20 cellular contexts compared by ENCODE assay signal in genomic region chr16:78353610-78354009, GRCh38.
A peak's percentile ranks its signal among the peaks of the same experiment; 100 is the strongest.
DNase-seq lines count a peak whose midpoint lies in the region; ATAC-seq, FAIRE-seq and TF ChIP-seq lines count a peak whose summit lies in the region.
"Had no signal": no experiment of that assay in that cellular context is flagged by ENCODE, and none has a peak within 500 bp of the region (broad histone marks: within the 10 kb centered on the region; RNA-seq: fewer than 3 reads in every experiment).

No MANE protein-coding gene starts in this region.

- no peaks in the 10 kb centered on the region for H3K4me1 ChIP-seq in H1 (replicated peaks in 1 of 4; ENCODE audit: control insufficient read depth in 3 of 4, insufficient read depth in 4 of 4, low read length in 3 of 4)
- peaks cover 5% of the 10 kb centered on the region for H3K4me1 ChIP-seq in parathyroid adenoma

- H3K27me3 ChIP-seq in H1 (replicated peaks in 1 of 4; ENCODE audit: control insufficient read depth in 3 of 4, extremely low read depth in 1 of 4, insufficient read depth in 3 of 4, low read length in 3 of 4): no peaks in the 10 kb centered on the region
- H3K27me3 ChIP-seq in parathyroid adenoma (ENCODE audit: control insufficient read depth, insufficient read depth, low read length): no peaks in the 10 kb centered on the region

- no peaks in the 10 kb centered on the region for H3K36me3 ChIP-seq in H1 (ENCODE audit: control insufficient read depth in 2 of 4, insufficient read depth in 4 of 4, low read length in 3 of 4)
- no peaks in the 10 kb centered on the region for H3K36me3 ChIP-seq in parathyroid adenoma (ENCODE audit: control insufficient read depth, insufficient read depth, low read length)

- H3K4me2 ChIP-seq in H1 (ENCODE audit: insufficient read depth in 1 of 2, low read depth in 2 of 2, low read length in 2 of 2): no peak overlapping the region
- peak overlapping the region; percentile 42 for H3K4me2 ChIP-seq in parathyroid adenoma (ENCODE audit: low read length)

- no peak for TF ChIP-seq EP300 in H1 (IDR thresholded peaks at IDR 0.05; ENCODE audit: borderline replicate concordance in 1 of 2, low read depth in 2 of 2, low read length in 2 of 2)

- H4K8ac ChIP-seq in H1 (ENCODE audit: extremely low read depth, insufficient read depth, low read length): no peak overlapping the region

- H2BK120ac ChIP-seq in H1 (replicated peaks; ENCODE audit: low read depth, low read length): no peak overlapping the region

- H3K79me2 ChIP-seq in H1 (ENCODE audit: control insufficient read depth in 1 of 2, insufficient read depth in 2 of 2, low read length in 2 of 2) (no peaks in the 10 kb centered on the region), parathyroid adenoma (no peaks in the 10 kb centered on the region)

- no peak for TF ChIP-seq POLR2A in H1 (IDR thresholded peaks at IDR 0.05; ENCODE audit: control extremely low read depth in 1 of 2, low read depth in 2 of 2, low read length in 2 of 2)

- H4K91ac ChIP-seq in H1 (replicated peaks; ENCODE audit: insufficient read length, low read length): no peak overlapping the region

- H3K9me3 ChIP-seq in H1 (ENCODE audit: insufficient read depth in 2 of 2, low read depth in 1 of 2, low read length in 1 of 2): no peaks in the 10 kb centered on the region
- H3K9me3 ChIP-seq in parathyroid adenoma (ENCODE audit: control insufficient read depth, low read length): no peaks in the 10 kb centered on the region

- H3K4me3 ChIP-seq in H1 (ENCODE audit: extremely low read depth in 1 of 4, insufficient read depth in 2 of 4, low read depth in 3 of 4, low read length in 4 of 4) (no peak overlapping the region), parathyroid adenoma (ENCODE audit: low read depth, low read length) (no peak overlapping the region)
- H3K4me3 ChIP-seq: SK-N-MC had no signal

- TF ChIP-seq CTCF in H1 (IDR thresholded peaks at IDR 0.05; ENCODE audit: control extremely low read depth in 1 of 3, insufficient read depth in 1 of 3, low read depth in 1 of 3, low read length in 3 of 3) (no peak), parathyroid adenoma (IDR thresholded peaks at IDR 0.05) (no peak)

- CTCF ChIA-PET in H1 (lab: Charles Lee; ENCODE audit: partially characterized antibody): interaction anchor here (1.4 kb wide), 3 partner anchors 11 to 105 kb away, joined by 3 to 7 read pairs (median 4); no protein-coding TSS in a partner anchor

- H2AK5ac ChIP-seq in H1 (ENCODE audit: low read depth, low read length): no peak overlapping the region

- H3K23me2 ChIP-seq in H1 (ENCODE audit: low read depth, low read length): no peaks in the 10 kb centered on the region

- no peak overlapping the region for H2BK15ac ChIP-seq in H1 (ENCODE audit: low read length)

- no peak overlapping the region for H4K5ac ChIP-seq in H1 (ENCODE audit: insufficient read length, low read depth, low read length)

- H2BK5ac ChIP-seq in H1 (ENCODE audit: low read depth, low read length): no peak overlapping the region

- no peaks in the 10 kb centered on the region for H4K20me1 ChIP-seq in H1 (replicated peaks in 1 of 2; ENCODE audit: control insufficient read depth in 1 of 2, insufficient read depth in 2 of 2, low read length in 2 of 2)

- no peaks in the 10 kb centered on the region for H3K79me1 ChIP-seq in H1 (ENCODE audit: low read depth, low read length)

- no peak overlapping the region for H3K14ac ChIP-seq in H1 (ENCODE audit: insufficient read length)

- H3K4ac ChIP-seq in H1 (replicated peaks; ENCODE audit: insufficient read length, low read depth, low read length): no peak overlapping the region

- POLR2A ChIA-PET in H1 (lab: Charles Lee; ENCODE audit: partially characterized antibody): no interaction called here

- 83% methylated on average over 7 of the region's 7 CpGs; no CpG with 5 or more reads in 1 of the 2 experiments for WGBS in H1 (ENCODE audit: extremely low coverage in 1 of 2, insufficient coverage in 1 of 2, insufficient read length in 1 of 2, insufficient replicate concordance in 2 of 2, low coverage in 1 of 2, low lambda C conversion rate in 2 of 2, missing lambda C conversion rate in 1 of 2), 2 experiments

- peak; percentile 72 for DNase-seq in NCI-H2171 treated with DMSO at 0.1 percent for 48 hours (lab: John Stamatoyannopoulos, UW)
- no peak for DNase-seq in NCI-H2171 (lab: John Stamatoyannopoulos, UW)
- DNase-seq in NCI-H510A (lab: John Stamatoyannopoulos, UW): peak; percentile 43
- DNase-seq in H1 (ENCODE audit: low read depth in 1 of 2, low spot score in 2 of 2): no peak
- no peak for DNase-seq in GF-D8 (lab: John Stamatoyannopoulos, UW)
- no peak for DNase-seq in 8988T
- DNase-seq: COR-L47, Kasumi-1, NCI-H1417 treated with DMSO at 0.1 percent for 48 hours, NCI-H2029, NCI-H226, OCI-M1 had no signal

- H3K9ac ChIP-seq in H1 (replicated peaks in 1 of 4; ENCODE audit: extremely low read depth in 1 of 4, low read depth in 3 of 4, low read length in 3 of 4): no peak overlapping the region
- H3K9ac ChIP-seq in parathyroid adenoma: no peak overlapping the region

- no peak overlapping the region for H3K18ac ChIP-seq in H1 (ENCODE audit: extremely low read depth, low read length)

- no peak for ATAC-seq in GM21529 (IDR thresholded peaks at IDR 0.05; ENCODE audit: unreplicated experiment)

- no peak overlapping the region for H2BK20ac ChIP-seq in H1 (ENCODE audit: low read length)

- no peak overlapping the region for H3K56ac ChIP-seq in H1 (replicated peaks; ENCODE audit: insufficient read length, low read depth, low read length)

- no peak overlapping the region for H3K23ac ChIP-seq in H1 (ENCODE audit: insufficient read length)

- H2BK12ac ChIP-seq in H1 (ENCODE audit: low read depth, low read length): no peak overlapping the region

- no peak for TF ChIP-seq RAD21 in H1 (IDR thresholded peaks at IDR 0.05 in 1 of 2, conservative IDR thresholded peaks at IDR 0.05 in 1 of 2; ENCODE audit: low read depth in 2 of 2, low read length in 2 of 2)

- H2AFZ ChIP-seq in H1 (ENCODE audit: low read length) (no peak overlapping the region), parathyroid adenoma (peak overlapping the region; percentile 59)

- H3K27ac ChIP-seq in H1 (ENCODE audit: low read depth, low read length) (no peak overlapping the region), parathyroid adenoma (no peak overlapping the region)
- H3K27ac ChIP-seq: C4-2B, SK-N-MC had no signal

- FAIRE-seq in H1 (lab: Jason Lieb, UNC): no peak
- FAIRE-seq: A204.1, G401.6, GM12892, GM19239 had no signal

TF ChIP-seq in H1, 55 proteins besides CTCF, POLR2A, EP300 and RAD21:
- no peak for TF ChIP-seq SRF (IDR thresholded peaks at IDR 0.05; ENCODE audit: low read depth, low read length)
- no peak for TF ChIP-seq KDM5A (IDR thresholded peaks at IDR 0.05; ENCODE audit: low read length)
- peak; percentile 88 for TF ChIP-seq MAFK (IDR thresholded peaks at IDR 0.05; ENCODE audit: low read depth, low read length)
- no peak for TF ChIP-seq POU5F1 (IDR thresholded peaks at IDR 0.05; ENCODE audit: low read depth, low read length)
- TF ChIP-seq HDAC6 (IDR thresholded peaks at IDR 0.05; ENCODE audit: low read depth, low read length): no peak
- TF ChIP-seq RNF2 (IDR thresholded peaks at IDR 0.05; ENCODE audit: borderline replicate concordance, low read depth, low read length, missing control alignments, poor library complexity, severe bottlenecking): no peak
- no peak for TF ChIP-seq CHD1 (IDR thresholded peaks at IDR 0.05; ENCODE audit: low read depth, low read length)
TF ChIP-seq in H1: peak in this region for 1.

Comparison
In these comparisons a context has a peak if more than half of its experiments do, and no peak if none do; other contexts are left out.
1. DNase-seq: peak in NCI-H2171 treated with DMSO at 0.1 percent for 48 hours (single experiment) and NCI-H510A (single experiment); none in NCI-H2171 (single experiment), H1 (0 of 2), GF-D8 (single experiment) and 8988T (single experiment).